Comparison of ENCODE assay signal across 24 cellular contexts in genomic region chr11:134388590-134388989, GRCh38. TPM values are rescaled to one million over a fixed set of nuclear protein-coding genes. Genes with fewer than 3 reads are reported as not detected.
DNase-seq lines count a peak whose midpoint lies in the region; ATAC-seq and TF ChIP-seq lines count a peak whose summit lies in the region.
"Had no signal": no experiment of that assay in that cellular context is flagged by ENCODE, and none has a peak within 500 bp of the region (broad histone marks: within the 10 kb centered on the region; RNA-seq: fewer than 3 reads in every experiment).

No MANE protein-coding gene starts in this region.

- no peaks in the 10 kb centered on the region for H3K9me3 Mint-ChIP-seq in natural killer cell
- no peaks in the 10 kb centered on the region for H3K9me3 Mint-ChIP-seq in natural killer cell treated with Interleukin-12 subunit alpha and Interleukin-12 subunit beta and Interleukin-15 and Interleukin-18, amount 100 ng/mL, for 72 hours
- H3K9me3 Mint-ChIP-seq: CD14-positive monocyte; CD8-positive, alpha-beta memory T cell had no signal

- H3K4me1 Mint-ChIP-seq in natural killer cell = peaks cover 74 to 80% of the 10 kb centered on the region in 2 donors
- H3K4me1 Mint-ChIP-seq in natural killer cell treated with Interleukin-12 subunit alpha and Interleukin-12 subunit beta and Interleukin-15 and Interleukin-18, amount 100 ng/mL, for 72 hours (ENCODE audit: low read depth in 2 of 2) = peaks cover 51 to 65% of the 10 kb centered on the region in 2 donors
- H3K4me1 Mint-ChIP-seq: B cell had no signal

- intact Hi-C loops in natural killer cell (cut with micrococcal nuclease) = no loop called here

- H3K36me3 Mint-ChIP-seq in natural killer cell = no peaks in the 10 kb centered on the region
- H3K36me3 Mint-ChIP-seq in natural killer cell treated with Interleukin-12 subunit alpha and Interleukin-12 subunit beta and Interleukin-15 and Interleukin-18, amount 100 ng/mL, for 72 hours = no peaks in the 10 kb centered on the region
- H3K36me3 Mint-ChIP-seq: CD14-positive monocyte; CD8-positive, alpha-beta memory T cell had no signal

- H3K27me3 Mint-ChIP-seq in natural killer cell (ENCODE audit: low read depth in 2 of 2) = peaks cover 0 to 3% of the 10 kb centered on the region in 2 donors
- H3K27me3 Mint-ChIP-seq in natural killer cell treated with Interleukin-12 subunit alpha and Interleukin-12 subunit beta and Interleukin-15 and Interleukin-18, amount 100 ng/mL, for 72 hours = no peaks in the 10 kb centered on the region

- in situ Hi-C loops in KBM-7 (cut with MboI; ENCODE audit: low pct_unique_long_range_greater_than_20kb, low sequenced_read_pairs) = no loop called here

- H3K27ac Mint-ChIP-seq in natural killer cell = peak overlapping the region; percentile 22 to 26
- H3K27ac Mint-ChIP-seq in natural killer cell treated with Interleukin-12 subunit alpha and Interleukin-12 subunit beta and Interleukin-15 and Interleukin-18, amount 100 ng/mL, for 72 hours = no peak overlapping the region
- H3K27ac Mint-ChIP-seq: B cell, CD14-positive monocyte, T-helper 17 cell had no signal

- no peak for TF ChIP-seq CTCF in natural killer cell (IDR thresholded peaks at IDR 0.05)

- ATAC-seq in natural killer cell (no peak), HG03469 (IDR thresholded peaks at IDR 0.05; ENCODE audit: unreplicated experiment) (no peak)
- ATAC-seq in natural killer cell treated with Interleukin-12 subunit alpha and Interleukin-12 subunit beta and Interleukin-15 and Interleukin-18, amount 100 ng/mL, for 72 hours = no peak
- ATAC-seq: Right ventricle myocardium inferior, SK-N-SH treated with all-trans-retinoic acid at 6 μM for 48 hours, T-helper 17 cell had no signal

- no peak for DNase-seq in natural killer cell
- DNase-seq in natural killer cell treated with Interleukin-12 subunit alpha and Interleukin-12 subunit beta and Interleukin-15 and Interleukin-18, amount 100 ng/mL, for 72 hours (ENCODE audit: low spot score) = no peak
- DNase-seq in NCI-H1092 (lab: John Stamatoyannopoulos, UW) = peak; percentile 25
- DNase-seq in NCI-H69 (lab: John Stamatoyannopoulos, UW) = peak; percentile 47
- no peak for DNase-seq in AG08396 (ENCODE audit: low spot score)
- no peak for DNase-seq in KBM-7
- DNase-seq: Calu3; CD8-positive, alpha-beta memory T cell; KG1; MG63; NCI-H1417 treated with DMSO at 0.1 percent for 48 hours; NCI-H187; NCI-H2171; NCI-H526 treated with DMSO at 0.1 percent for 48 hours; PC-9; SJCRH30; T-helper 17 cell; T1000 had no signal

- peak overlapping the region; percentile 68 for H3K4me3 Mint-ChIP-seq in natural killer cell
- H3K4me3 Mint-ChIP-seq in natural killer cell treated with Interleukin-12 subunit alpha and Interleukin-12 subunit beta and Interleukin-15 and Interleukin-18, amount 100 ng/mL, for 72 hours = no peak overlapping the region
- H3K4me3 Mint-ChIP-seq: B cell, CD14-positive monocyte, T-helper 17 cell had no signal

RNA-seq across cellular contexts. Expression of gene B3GAT1, which starts 23.5 kb away (rescaled TPM):
- total RNA-seq in natural killer cell = 10 to 100 TPM; 41.3 to 78.4 (median 65.1) TPM
- total RNA-seq in natural killer cell treated with Interleukin-12 subunit alpha and Interleukin-12 subunit beta and Interleukin-15 and Interleukin-18, amount 100 ng/mL, for 72 hours = 10 to 100 TPM in 1 of 2 donors, 1 to 10 TPM in 1; 5.4 to 10.2 TPM
- total RNA-seq: B cell, PC-9, RPMI7951, SJCRH30 had no signal

RNA-seq across cellular contexts. Expression of gene GLB1L2, which starts 56.8 kb away (rescaled TPM):
- total RNA-seq in natural killer cell = 1 to 10 TPM in 1 of 3 donors, under 1 TPM in 2; 0.57 to 3.3 (median 0.61) TPM
- total RNA-seq in natural killer cell treated with Interleukin-12 subunit alpha and Interleukin-12 subunit beta and Interleukin-15 and Interleukin-18, amount 100 ng/mL, for 72 hours = 10 to 100 TPM in 1 of 2 donors, 1 to 10 TPM in 1; 1.7 to 15.0 TPM
- total RNA-seq: SJCRH30 had no signal

Comparison
In these comparisons a context has a peak if more than half of its experiments do, and no peak if none do; other contexts are left out.
1. H3K27ac Mint-ChIP-seq: peak in natural killer cell (2 of 2); none in natural killer cell treated with Interleukin-12 subunit alpha and Interleukin-12 subunit beta and Interleukin-15 and Interleukin-18, amount 100 ng/mL, for 72 hours (0 of 2).
2. DNase-seq: peak in NCI-H1092 (single experiment) and NCI-H69 (single experiment); none in natural killer cell (single experiment), natural killer cell treated with Interleukin-12 subunit alpha and Interleukin-12 subunit beta and Interleukin-15 and Interleukin-18, amount 100 ng/mL, for 72 hours (single experiment), AG08396 (single experiment) and KBM-7 (single experiment).